In genomic region chr1:159989581-159989980, GRCh38 we compare ENCODE assay signal across 24 cellular contexts. TPM values are rescaled to one million over a fixed set of nuclear protein-coding genes. Genes with fewer than 3 reads are reported as not detected.
"Had no signal": no experiment of that assay in that cellular context is flagged by ENCODE, and none has a peak within 500 bp of the region (broad histone marks: within the 10 kb centered on the region; RNA-seq: fewer than 3 reads in every experiment).

No MANE protein-coding gene starts in this region.

- H3K4me3 Mint-ChIP-seq: activated B cell treated with CpG ODN at 0.5 μM for 24 hours; activated naive CD4-positive, alpha-beta T cell treated with anti-CD3 and anti-CD28 coated beads for 36 hours; activated T-cell treated with anti-CD3 and anti-CD28 coated beads, Interleukin-2, amount 50 U/mL, for 4 hours; immature natural killer cell; memory B cell; naive thymus-derived CD4-positive, alpha-beta T cell; neural progenitor cell; stimulated activated memory B cell treated with anti-CD40 and anti-IgM and Interleukin-4, amounts not matched to agents 10 μg/mL and 1 μg/mL and 100 μg/mL, for 72 hours; T-cell had no signal

- H3K9ac ChIP-seq: neural progenitor cell had no signal

- H3K36me3 Mint-ChIP-seq: immature natural killer cell; memory B cell; naive thymus-derived CD4-positive, alpha-beta T cell; neural progenitor cell; stimulated activated memory B cell treated with anti-CD40 and anti-IgM and Interleukin-4, amounts not matched to agents 10 μg/mL and 1 μg/mL and 100 μg/mL, for 72 hours; T-cell had no signal

- DNase-seq: activated B cell treated with CpG ODN at 0.5 μM for 24 hours; activated CD4-positive, alpha-beta T cell treated with anti-CD3 and anti-CD28 coated beads for 4 hours; activated CD8-positive, alpha-beta memory T cell treated with anti-CD3 and anti-CD28 coated beads, Interleukin-2, amount 50 U/mL, for 4 hours; activated naive CD4-positive, alpha-beta T cell treated with anti-CD3 and anti-CD28 coated beads for 36 hours; activated T-cell treated with anti-CD3 and anti-CD28 coated beads, Interleukin-2, amount 50 U/mL, for 4 hours; body of pancreas; caudate nucleus; heart left ventricle; immature natural killer cell; mucosa of descending colon; naive thymus-derived CD4-positive, alpha-beta T cell; pancreas; stimulated activated CD4-positive, alpha-beta T cell treated with anti-CD3 and anti-CD28 coated beads, Interleukin-4, amount 100 ng/mL, for 4 hours; T-cell; upper lobe of left lung had no signal

- H3K4me1 Mint-ChIP-seq: immature natural killer cell; neural progenitor cell; stimulated activated memory B cell treated with anti-CD40 and anti-IgM and Interleukin-4, amounts not matched to agents 10 μg/mL and 1 μg/mL and 100 μg/mL, for 72 hours had no signal

- H3K9me3 ChIP-seq: body of pancreas, gastroesophageal sphincter, heart left ventricle, mucosa of descending colon, pancreas, thoracic aorta, upper lobe of left lung had no signal

- H3K27ac ChIP-seq: body of pancreas, epithelial cell of prostate, gastroesophageal sphincter, heart left ventricle, neural progenitor cell, pancreas, thoracic aorta, upper lobe of left lung had no signal

- H3K9me3 Mint-ChIP-seq: activated B cell treated with CpG ODN at 0.5 μM for 24 hours; activated naive CD4-positive, alpha-beta T cell treated with anti-CD3 and anti-CD28 coated beads for 36 hours; activated T-cell treated with anti-CD3 and anti-CD28 coated beads, Interleukin-2, amount 50 U/mL, for 4 hours; immature natural killer cell; memory B cell; naive thymus-derived CD4-positive, alpha-beta T cell; neural progenitor cell; stimulated activated memory B cell treated with anti-CD40 and anti-IgM and Interleukin-4, amounts not matched to agents 10 μg/mL and 1 μg/mL and 100 μg/mL, for 72 hours; T-cell had no signal

- H3K27me3 ChIP-seq: body of pancreas, neural progenitor cell, pancreas, upper lobe of left lung had no signal

- H3K4me1 ChIP-seq: body of pancreas, gastroesophageal sphincter, neural progenitor cell, pancreas had no signal

- H3K27ac Mint-ChIP-seq: activated B cell treated with CpG ODN at 0.5 μM for 24 hours; activated naive CD4-positive, alpha-beta T cell treated with anti-CD3 and anti-CD28 coated beads for 36 hours; immature natural killer cell; memory B cell; naive thymus-derived CD4-positive, alpha-beta T cell; neural progenitor cell; stimulated activated memory B cell treated with anti-CD40 and anti-IgM and Interleukin-4, amounts not matched to agents 10 μg/mL and 1 μg/mL and 100 μg/mL, for 72 hours; T-cell had no signal

- FAIRE-seq: pancreas had no signal

- ATAC-seq: activated T-cell treated with anti-CD3 and anti-CD28 coated beads, Interleukin-2, amount 50 U/mL, for 4 hours; body of pancreas; gastroesophageal sphincter; heart left ventricle; mucosa of descending colon; naive thymus-derived CD4-positive, alpha-beta T cell; pancreas; sciatic nerve; stimulated activated memory B cell treated with anti-CD40 and anti-IgM and Interleukin-4, amounts not matched to agents 10 μg/mL and 1 μg/mL and 100 μg/mL, for 72 hours; T-cell had no signal

- H3K4me3 ChIP-seq: body of pancreas, gastroesophageal sphincter, heart left ventricle, mucosa of descending colon, neural progenitor cell, pancreas, thoracic aorta, upper lobe of left lung had no signal

- H3K36me3 ChIP-seq: gastroesophageal sphincter, heart left ventricle, neural progenitor cell, pancreas, thoracic aorta, upper lobe of left lung had no signal

RNA-seq across cellular contexts. Expression of gene SLAMF9, which starts 35.5 kb away (rescaled TPM):
- total RNA-seq: activated B cell treated with CpG ODN at 0.5 μM for 24 hours; activated naive CD4-positive, alpha-beta T cell treated with anti-CD3 and anti-CD28 coated beads for 36 hours; activated T-cell treated with anti-CD3 and anti-CD28 coated beads, Interleukin-2, amount 50 U/mL, for 4 hours; body of pancreas; dermis microvascular lymphatic vessel endothelial cell; gastroesophageal sphincter; mucosa of descending colon; naive thymus-derived CD4-positive, alpha-beta T cell; pancreas; pulmonary artery endothelial cell; T-cell; thoracic aorta had no signal

RNA-seq across cellular contexts. Expression of gene IGSF9, which starts 44.2 kb away (rescaled TPM):
- total RNA-seq: activated B cell treated with CpG ODN at 0.5 μM for 24 hours; activated naive CD4-positive, alpha-beta T cell treated with anti-CD3 and anti-CD28 coated beads for 36 hours; dermis microvascular lymphatic vessel endothelial cell; pulmonary artery endothelial cell had no signal
